Comparison of ENCODE assay signal across 8 cellular contexts in genomic region chr11:65817312-65817814, GRCh38. TPM values are rescaled to one million over a fixed set of nuclear protein-coding genes. Genes with fewer than 3 reads are reported as not detected.
DNase-seq lines count a peak whose midpoint lies in the region; TF ChIP-seq lines count a peak whose summit lies in the region.

No MANE protein-coding gene starts in this region.

- H3K4me3 ChIP-seq in WERI-Rb-1 (ENCODE audit: low read depth, low read length) (peak overlapping the region; percentile 65), spleen (peak overlapping the region; percentile 43 to 91 (median 66))

- intact Hi-C loops in spleen (cut with DNase I; ENCODE audit: low total_unique reads) = loop anchor here (5.0 to 10.0 kb wide), 3 partner anchors 45 to 190 kb away; partner anchors contain the start of gene KAT5

- WGBS in spleen, 5 donors = 63 to 77% (median 71%) methylated on average over 5 of the region's 5 CpGs

- H3K27me3 ChIP-seq in WERI-Rb-1 (ENCODE audit: insufficient read depth, low read depth, severe bottlenecking) (no peaks in the 10 kb centered on the region), spleen (replicated peaks in 1 of 7) (no peaks in the 10 kb centered on the region)

- peak; percentile 19 for DNase-seq in DMS 273 (lab: John Stamatoyannopoulos, UW; ENCODE audit: unreplicated experiment)
- DNase-seq in DMS 273 treated with DMSO at 0.1 percent for 48 hours (lab: John Stamatoyannopoulos, UW) = no peak
- no peak for DNase-seq in WERI-Rb-1
- DNase-seq in globus pallidus (ENCODE audit: low spot score) = peak; percentile 17
- no peak for DNase-seq in spleen
- DNase-seq in NCI-H226 = no peak
- no peak for DNase-seq in activated gamma-delta T cell treated with Interleukin-2 at 50 U/mL for 16 hours
- DNase-seq in NCI-H2107 treated with DMSO at 0.1 percent for 48 hours (lab: John Stamatoyannopoulos, UW; ENCODE audit: unreplicated experiment) = no peak

- H3K4me1 ChIP-seq in spleen = peaks cover 4 to 33% (median 21%) of the 10 kb centered on the region in 6 donors

- H3K36me3 ChIP-seq in WERI-Rb-1 (no peaks in the 10 kb centered on the region), spleen (peaks cover 0 to 10% (median 0%) of the 10 kb centered on the region in 6 donors)

- H3K27ac ChIP-seq in WERI-Rb-1 = peak overlapping the region; percentile 53
- H3K27ac ChIP-seq in spleen = peak overlapping the region; percentile 69 to 91 (median 85)

- no peak for TF ChIP-seq POLR2A in spleen (IDR thresholded peaks at IDR 0.05)

- H3K9me3 ChIP-seq in WERI-Rb-1 (ENCODE audit: severe bottlenecking) = no peaks in the 10 kb centered on the region
- no peaks in the 10 kb centered on the region for H3K9me3 ChIP-seq in spleen

- TF ChIP-seq CTCF in WERI-Rb-1 (IDR thresholded peaks at IDR 0.05; ENCODE audit: low read depth, low read length) = no peak
- TF ChIP-seq CTCF in spleen (IDR thresholded peaks at IDR 0.05 in 8 of 11, conservative IDR thresholded peaks at IDR 0.05 in 3 of 11) = no peak

RNA-seq across cellular contexts. Expression of gene SNX32, which starts 16.4 kb away (rescaled TPM):
- total RNA-seq in spleen = 1 to 10 TPM in 2 of 7 donors, under 1 TPM in 3, not detected in 2; 0.22 to 1.2 (median 0.77) TPM
- polyA plus RNA-seq in spleen = 1 to 10 TPM in 1 of 3 donors, under 1 TPM in 2; 0.45 to 1.5 (median 0.89) TPM

RNA-seq across cellular contexts. Expression of gene OVOL1, which starts 30.5 kb away (rescaled TPM):
- total RNA-seq in spleen = under 1 TPM in 2 of 7 donors, not detected in 5; 0.14 to 0.47 TPM
- polyA plus RNA-seq in spleen = under 1 TPM in 2 of 3 donors, not detected in 1; 0.03 to 0.06 TPM

RNA-seq across cellular contexts. Expression of gene AP5B1, which starts 36.6 kb away (rescaled TPM):
- total RNA-seq in spleen = 10 to 100 TPM; 28.9 to 58.9 (median 33.1) TPM
- 10 to 100 TPM in 1 of 3 donors, 1 to 10 TPM in 2; 2.8 to 12.6 (median 3.3) TPM for polyA plus RNA-seq in spleen

RNA-seq across cellular contexts. Expression of gene CFL1, which starts 40.6 kb away (rescaled TPM):
- total RNA-seq in spleen = 1,000 to 10,000 TPM in 2 of 7 donors, 100 to 1,000 TPM in 5; 666 to 1,219 (median 868) TPM
- polyA plus RNA-seq in spleen = 100 to 1,000 TPM; 562 to 869 (median 862) TPM

RNA-seq across cellular contexts. Expression of gene MUS81, which starts 42.9 kb away (rescaled TPM):
- total RNA-seq in spleen = 10 to 100 TPM; 54.8 to 77.3 (median 65.5) TPM
- polyA plus RNA-seq in spleen = 10 to 100 TPM; 71.2 to 93.5 (median 89.5) TPM

Comparison
In these comparisons a context has a peak if more than half of its experiments do, and no peak if none do; other contexts are left out.
1. DNase-seq: peak in DMS 273 (single experiment) and globus pallidus (single experiment); none in DMS 273 treated with DMSO at 0.1 percent for 48 hours (single experiment), WERI-Rb-1 (single experiment), spleen (single experiment), NCI-H226 (single experiment), activated gamma-delta T cell treated with Interleukin-2 at 50 U/mL for 16 hours (single experiment) and NCI-H2107 treated with DMSO at 0.1 percent for 48 hours (single experiment).